In the genomic region with DNA sequence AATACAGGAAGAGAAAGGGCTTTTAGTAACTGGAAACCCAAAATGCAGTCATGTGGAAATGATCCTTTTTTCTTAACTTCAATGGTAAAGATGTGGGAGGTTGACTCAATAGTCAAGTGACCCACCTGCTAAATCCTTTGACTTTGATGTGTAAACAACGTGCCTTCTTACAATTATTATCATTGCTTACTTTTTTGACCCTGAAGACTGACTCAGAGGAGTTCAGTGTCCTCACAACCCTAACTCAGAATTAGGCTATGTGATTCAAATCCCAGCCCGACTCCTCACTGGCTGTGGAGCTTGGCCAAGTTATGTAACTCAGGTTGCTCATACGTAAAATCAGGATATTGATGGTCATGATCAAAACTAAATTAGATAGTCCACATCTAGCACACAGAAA, we compare ENCODE assay signal across 12 cellular contexts. TPM values are rescaled to one million over a fixed set of nuclear protein-coding genes. Genes with fewer than 3 reads are reported as not detected.
A peak's percentile ranks its signal among the peaks of the same experiment; 100 is the strongest.
DNase-seq lines count a peak whose midpoint lies in the region; ATAC-seq and TF ChIP-seq lines count a peak whose summit lies in the region.
"Had no signal": no experiment of that assay in that cellular context is flagged by ENCODE, and none has a peak within 500 bp of the region (broad histone marks: within the 10 kb centered on the region; RNA-seq: fewer than 3 reads in every experiment).

No MANE protein-coding gene starts in this region.

- BruUV-seq in A673 (replicated peaks; lab: Mats Ljungman, UMichigan) = no TSS peak

- POLR2A ChIA-PET in A673 (lab: Charles Lee; ENCODE audit: low non-redundant PET) = no interaction called here

- TF ChIP-seq POLR2A in uterus (IDR thresholded peaks at IDR 0.05) = no peak

- CTCF ChIA-PET in A673 (lab: Charles Lee) = interaction anchor here (1.5 kb wide), 1 partner anchor 73 kb away, joined by 3 read pairs; no protein-coding TSS in a partner anchor

- H3K36me3 ChIP-seq in A673 (ENCODE audit: insufficient read depth, low read length, poor library complexity, severe bottlenecking) = no peaks in the 10 kb centered on the region
- no peaks in the 10 kb centered on the region for H3K36me3 ChIP-seq in MG63
- no peaks in the 10 kb centered on the region for H3K36me3 ChIP-seq in fibroblast of lung (ENCODE audit: control insufficient read depth, insufficient read depth, low read length)
- H3K36me3 ChIP-seq in uterus = no peaks in the 10 kb centered on the region

- intact Hi-C loops in A673 (cut with micrococcal nuclease; ENCODE audit: unreplicated experiment) (loop anchor here (5.0 kb wide), 1 partner anchor 142 kb away; no protein-coding TSS in a partner anchor), uterus (cut with DNase I; ENCODE audit: low total_unique reads) (loop anchor here (10.0 kb wide), 1 partner anchor 65 kb away; no protein-coding TSS in a partner anchor)

- H3K4me1 ChIP-seq in A673 (ENCODE audit: insufficient read depth, low read length, poor library complexity, severe bottlenecking) (peaks cover 66% of the 10 kb centered on the region), fibroblast of lung (ENCODE audit: control insufficient read depth, extremely low read depth, insufficient read depth, low read length) (peaks cover 9% of the 10 kb centered on the region), uterus (no peaks in the 10 kb centered on the region)

- H4K20me1 ChIP-seq in fibroblast of lung (ENCODE audit: control insufficient read depth, extremely low read depth, insufficient read depth, low read length) = no peaks in the 10 kb centered on the region

- peak; percentile 63 for ATAC-seq in GM21423 (IDR thresholded peaks at IDR 0.05; ENCODE audit: unreplicated experiment)
- no peak for ATAC-seq in GM21528 (IDR thresholded peaks at IDR 0.05; ENCODE audit: low FRiP score, unreplicated experiment)
- ATAC-seq in GM21515 (IDR thresholded peaks at IDR 0.05; ENCODE audit: unreplicated experiment) = no peak
- ATAC-seq: stimulated activated naive CD8-positive, alpha-beta T cell treated with anti-CD3 and anti-CD28 coated beads, Interleukin-15, Interleukin-2, amounts not matched to agents 100 U/mL and 50 U/mL, for 24 hours had no signal

- H2AFZ ChIP-seq in fibroblast of lung (ENCODE audit: low read length) = no peak overlapping the region

- H3K4me2 ChIP-seq in fibroblast of lung (ENCODE audit: extremely low read depth, insufficient read depth, low read length) = peak overlapping the region; percentile 18

- no peaks in the 10 kb centered on the region for H3K79me2 ChIP-seq in fibroblast of lung (ENCODE audit: control insufficient read depth, insufficient read depth, low read length)

- TF ChIP-seq CTCF in A673 (conservative IDR thresholded peaks at IDR 0.05; ENCODE audit: low read depth, low read length) (no peak), fibroblast of lung (conservative IDR thresholded peaks at IDR 0.05 in 1 of 2, IDR thresholded peaks at IDR 0.05 in 1 of 2; ENCODE audit: low read depth in 1 of 2, low read length in 2 of 2) (no peak), uterus (IDR thresholded peaks at IDR 0.05) (no peak)

- DNase-seq in A673 (ENCODE audit: low spot score) (peak; percentile 38), MG63 (peak; percentile 57), fibroblast of lung (ENCODE audit: low read depth in 2 of 2) (peak in 1 of 2 donors; percentile 80), uterus (no peak), pons (ENCODE audit: low spot score) (no peak)
- DNase-seq: activated CD4-positive, alpha-beta T cell treated with anti-CD3 and anti-CD28 coated beads, Interleukin-2, amount 10 ng/mL, durations not matched to agents 7 days and 5 days; NCI-H1105 treated with DMSO at 0.1 percent for 48 hours; Right ventricle myocardium superior; stimulated activated naive CD8-positive, alpha-beta T cell treated with anti-CD3 and anti-CD28 coated beads, Interleukin-15, Interleukin-2, amounts not matched to agents 100 U/mL and 50 U/mL, for 24 hours had no signal

- H3K27ac ChIP-seq in A673 (ENCODE audit: low read depth, low read length, poor library complexity, severe bottlenecking) = peak overlapping the region; percentile 34
- no peak overlapping the region for H3K27ac ChIP-seq in fibroblast of lung (ENCODE audit: insufficient read depth, low read length)
- H3K27ac ChIP-seq in uterus = no peak overlapping the region

- H3K4me3 ChIP-seq in A673 (ENCODE audit: low read depth, low read length, poor library complexity, severe bottlenecking) (peak overlapping the region; percentile 17), MG63 (no peak overlapping the region), fibroblast of lung (replicated peaks in 1 of 4; ENCODE audit: control extremely low read depth in 1 of 4, insufficient read depth in 1 of 4, low read depth in 3 of 4, low read length in 4 of 4) (no peak overlapping the region), uterus (no peak overlapping the region)

- H3K27me3 ChIP-seq in A673 (replicated peaks; ENCODE audit: insufficient read depth, low read depth, low read length, poor library complexity) (no peaks in the 10 kb centered on the region), MG63 (no peaks in the 10 kb centered on the region), fibroblast of lung (ENCODE audit: control insufficient read depth, insufficient read depth, low read length) (no peaks in the 10 kb centered on the region), uterus (no peaks in the 10 kb centered on the region)

- no peak overlapping the region for H3K9ac ChIP-seq in fibroblast of lung (ENCODE audit: insufficient read depth, low read length)

- H3K9me3 ChIP-seq in A673 (ENCODE audit: low read depth, low read length, poor library complexity, severe bottlenecking) = no peaks in the 10 kb centered on the region
- H3K9me3 ChIP-seq in MG63 = no peaks in the 10 kb centered on the region
- H3K9me3 ChIP-seq in fibroblast of lung (ENCODE audit: control insufficient read depth, insufficient read depth, low read depth, low read length) = no peaks in the 10 kb centered on the region
- no peaks in the 10 kb centered on the region for H3K9me3 ChIP-seq in uterus

RNA-seq across cellular contexts. Expression of a gene that starts 27.9 kb away (rescaled TPM):
- total RNA-seq in A673 (2021) (338 and 430 TPM in 2 replicates), fibroblast of lung (578 and 966 TPM in 2 replicates), uterus (100 to 1,000 TPM; 101 to 281 (median 187) TPM)
- 531 and 667 TPM in 2 replicates for total RNA-seq in MG63 (2014; rRNA removed; shearing (Covaris generic); ENCODE audit: low replicate concordance)
- 817 and 860 TPM in 2 replicates for polyA plus RNA-seq in fibroblast of lung
- 500 and 603 TPM in 2 replicates for polyA plus RNA-seq in fibroblast of lung (2012)
- polyA minus RNA-seq in fibroblast of lung (ENCODE audit: low replicate concordance) = 42.9 and 82.4 TPM in 2 replicates

Comparison
In these comparisons a context has a peak if more than half of its experiments do, and no peak if none do; other contexts are left out.
1. DNase-seq: peak in A673 (single experiment) and MG63 (single experiment); none in uterus (0 of 2) and pons (single experiment).